ENCODE assay signal across 8 cellular contexts in genomic region chr10:97234403-97234802, GRCh38. TPM values are rescaled to one million over a fixed set of nuclear protein-coding genes. Genes with fewer than 3 reads are reported as not detected.
DNase-seq lines count a peak whose midpoint lies in the region; ATAC-seq and TF ChIP-seq lines count a peak whose summit lies in the region.

No MANE protein-coding gene starts in this region.

- H3K4me1 ChIP-seq in left ventricle myocardium inferior (no peaks in the 10 kb centered on the region), lung (ENCODE audit: control insufficient read depth in 2 of 2, insufficient read depth in 2 of 2, low read length in 2 of 2) (no peaks in the 10 kb centered on the region)

- H3K4me1 Mint-ChIP-seq in brain: no peaks in the 10 kb centered on the region
- H3K4me1 Mint-ChIP-seq in stimulated activated naive B cell treated with anti-CD40 and anti-IgM and Interleukin-4, amounts not matched to agents 10 μg/mL and 1 μg/mL and 100 μg/mL, for 72 hours: no peaks in the 10 kb centered on the region

- peaks cover 35% of the 10 kb centered on the region for H3K36me3 ChIP-seq in left ventricle myocardium inferior
- H3K36me3 ChIP-seq in lung (ENCODE audit: control insufficient read depth in 2 of 2, insufficient read depth in 2 of 2, low read length in 2 of 2): peaks cover 4 to 5% of the 10 kb centered on the region in 2 donors

- H3K27ac Mint-ChIP-seq in brain: no peak overlapping the region
- H3K27ac Mint-ChIP-seq in stimulated activated naive B cell treated with anti-CD40 and anti-IgM and Interleukin-4, amounts not matched to agents 10 μg/mL and 1 μg/mL and 100 μg/mL, for 72 hours: no peak overlapping the region

- ATAC-seq in left cardiac atrium (no peak), lung (ENCODE audit: insufficient read depth, low FRiP score) (no peak), HG03521 (IDR thresholded peaks at IDR 0.05; ENCODE audit: unreplicated experiment) (no peak)
- ATAC-seq in stimulated activated naive B cell treated with anti-CD40 and anti-IgM and Interleukin-4, amounts not matched to agents 10 μg/mL and 1 μg/mL and 100 μg/mL, for 72 hours (replicated peaks): no peak

- H3K27me3 ChIP-seq in left ventricle myocardium inferior (ENCODE audit: low read depth) (no peaks in the 10 kb centered on the region), lung (ENCODE audit: control insufficient read depth, insufficient read depth) (no peaks in the 10 kb centered on the region)

- no peaks in the 10 kb centered on the region for H3K9me3 Mint-ChIP-seq in brain
- H3K9me3 Mint-ChIP-seq in stimulated activated naive B cell treated with anti-CD40 and anti-IgM and Interleukin-4, amounts not matched to agents 10 μg/mL and 1 μg/mL and 100 μg/mL, for 72 hours: no peaks in the 10 kb centered on the region

- no peak for DNase-seq in left ventricle myocardium inferior
- no peak for DNase-seq in left cardiac atrium
- DNase-seq in NCI-H2227 treated with DMSO at 0.1 percent for 48 hours (lab: John Stamatoyannopoulos, UW): peak; percentile 42
- no peak for DNase-seq in lung (ENCODE audit: low spot score)
- no peak for DNase-seq in stimulated activated naive B cell treated with anti-CD40 and anti-IgM and Interleukin-4, amounts not matched to agents 10 μg/mL and 1 μg/mL and 100 μg/mL, for 72 hours
- no peak for DNase-seq in activated naive CD4-positive, alpha-beta T cell treated with Interleukin-2 at 50 U/mL for 16 hours

- TF ChIP-seq CTCF in left ventricle myocardium inferior (IDR thresholded peaks at IDR 0.05; ENCODE audit: borderline replicate concordance) (peak; percentile 66), brain (conservative IDR thresholded peaks at IDR 0.05) (peak; percentile 74 to 82), lung (IDR thresholded peaks at IDR 0.05; ENCODE audit: control extremely low read depth, extremely low read depth) (peak; percentile 18)

- peaks cover 4% of the 10 kb centered on the region for H3K36me3 Mint-ChIP-seq in brain
- H3K36me3 Mint-ChIP-seq in stimulated activated naive B cell treated with anti-CD40 and anti-IgM and Interleukin-4, amounts not matched to agents 10 μg/mL and 1 μg/mL and 100 μg/mL, for 72 hours: peaks cover 9 to 12% of the 10 kb centered on the region in 2 donors

- H3K27ac ChIP-seq in left ventricle myocardium inferior (replicated peaks) (no peak overlapping the region), lung (ENCODE audit: low read depth in 1 of 2, low read length in 1 of 2) (no peak overlapping the region)

- H3K4me3 ChIP-seq in left ventricle myocardium inferior (no peak overlapping the region), lung (no peak overlapping the region)

- no peaks in the 10 kb centered on the region for H3K27me3 Mint-ChIP-seq in brain
- H3K27me3 Mint-ChIP-seq in stimulated activated naive B cell treated with anti-CD40 and anti-IgM and Interleukin-4, amounts not matched to agents 10 μg/mL and 1 μg/mL and 100 μg/mL, for 72 hours: no peaks in the 10 kb centered on the region

- H3K9me3 ChIP-seq in left ventricle myocardium inferior (replicated peaks): no peaks in the 10 kb centered on the region
- no peaks in the 10 kb centered on the region for H3K9me3 ChIP-seq in lung (ENCODE audit: control insufficient read depth in 2 of 2, insufficient read depth in 1 of 2, low read length in 1 of 2)

- WGBS in lung, 2 donors: 60 to 62% methylated on average over 1 of the region's 1 CpG

- no peak overlapping the region for H3K4me3 Mint-ChIP-seq in brain
- H3K4me3 Mint-ChIP-seq in stimulated activated naive B cell treated with anti-CD40 and anti-IgM and Interleukin-4, amounts not matched to agents 10 μg/mL and 1 μg/mL and 100 μg/mL, for 72 hours: no peak overlapping the region

- intact Hi-C loops in left ventricle myocardium inferior (cut with micrococcal nuclease) (no loop called here), left cardiac atrium (cut with DNase I) (no loop called here)

RNA-seq across cellular contexts. Expression of gene SLIT1, which starts 48.6 kb away (rescaled TPM):
- total RNA-seq in left ventricle myocardium inferior (0.08 TPM), left cardiac atrium (under 1 TPM; 0.24 to 0.31 TPM), lung (1 to 10 TPM in 1 of 2 donors, under 1 TPM in 1; 0.74 to 5.6 TPM)
- polyA plus RNA-seq in brain (ENCODE audit: insufficient read depth, low read depth, low replicate concordance) (24.9 TPM), lung (under 1 TPM; 0.39 to 0.41 TPM)

RNA-seq across cellular contexts. Expression of gene ARHGAP19, which starts 58.0 kb away (rescaled TPM):
- 4.2 TPM for total RNA-seq in left ventricle myocardium inferior
- total RNA-seq in left cardiac atrium: 1 to 10 TPM; 4.4 to 7.6 TPM
- polyA plus RNA-seq in brain (ENCODE audit: insufficient read depth, low read depth, low replicate concordance): 7.6 TPM
- 10 to 100 TPM; 10.0 to 20.4 TPM for total RNA-seq in lung
- polyA plus RNA-seq in lung: 1 to 10 TPM; 1.9 to 6.9 TPM

Comparison
In these comparisons a context has a peak if more than half of its experiments do, and no peak if none do; other contexts are left out.
1. CTCF ChIP-seq: peak in every context shown above with its lines; median percentile 78 in brain; 66 in left ventricle myocardium inferior; 18 in lung.